In the genomic region with DNA sequence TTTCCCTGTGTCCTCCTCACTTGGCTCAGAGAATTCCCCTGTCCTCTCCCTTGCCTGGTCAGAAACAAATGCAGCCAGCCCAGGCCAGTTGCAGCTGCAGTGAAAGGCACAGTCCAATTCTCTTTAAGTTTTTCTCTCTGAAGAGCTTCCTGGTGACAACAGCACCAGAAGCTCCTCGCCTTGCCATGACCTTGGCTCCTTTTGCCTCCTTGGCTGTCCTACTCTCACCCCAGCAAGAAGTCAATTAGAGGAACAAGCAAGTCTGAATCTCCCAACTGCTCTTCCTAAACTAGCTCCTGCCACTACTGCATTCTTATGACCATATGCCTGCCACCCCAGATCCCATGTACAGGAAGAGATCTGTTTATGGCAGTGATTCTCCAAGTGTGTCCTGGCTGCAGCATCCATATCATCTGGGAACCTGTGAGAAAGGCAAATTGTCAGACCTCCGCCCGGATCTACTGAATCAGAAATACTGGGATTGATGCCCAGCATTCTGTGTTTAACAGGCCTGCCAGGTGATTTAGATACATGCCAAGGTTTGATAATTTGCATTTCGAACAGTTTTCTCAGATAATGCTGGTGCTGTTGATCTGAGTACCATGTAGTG, we compare ENCODE assay signal across 20 cellular contexts.
DNase-seq lines count a peak whose midpoint lies in the region; ATAC-seq and TF ChIP-seq lines count a peak whose summit lies in the region.
"Had no signal": no experiment of that assay in that cellular context is flagged by ENCODE, and none has a peak within 500 bp of the region (broad histone marks: within the 10 kb centered on the region; RNA-seq: fewer than 3 reads in every experiment).

No MANE protein-coding gene starts in this region.

- DNase-seq in Right ventricle myocardium inferior (ENCODE audit: missing footprints) (no peak), cardiac septum (ENCODE audit: low spot score) (no peak), NCI-H446 (lab: John Stamatoyannopoulos, UW) (peak; percentile 76 to 91), fibroblast of peridontal ligament (ENCODE audit: extremely low read depth) (peak; percentile 30), DMS153 treated with DMSO at 0.1 percent for 48 hours (lab: John Stamatoyannopoulos, UW; ENCODE audit: unreplicated experiment) (no peak), HuH-7.5 (ENCODE audit: low spot score) (no peak), NCI-H524 treated with DMSO at 0.1 percent for 48 hours (lab: John Stamatoyannopoulos, UW) (no peak)
- DNase-seq: activated effector memory CD4-positive, alpha-beta T cell treated with anti-CD3 and anti-CD28 coated beads, Interleukin-2, amount 50 U/mL, for 16 hours; amygdala; CD4-positive, alpha-beta memory T cell; KBM-7; mucosa of descending colon; PC-9; stimulated activated naive CD8-positive, alpha-beta T cell treated with anti-CD3 and anti-CD28 coated beads, Interleukin-15, amount 100 ng/mL, for 72 hours; upper lobe of right lung had no signal

- H3K9me3 ChIP-seq in gastroesophageal sphincter: no peaks in the 10 kb centered on the region
- H3K9me3 ChIP-seq: mucosa of descending colon, neutrophil, upper lobe of right lung had no signal

- H3K4me1 ChIP-seq in gastroesophageal sphincter: no peaks in the 10 kb centered on the region
- H3K4me1 ChIP-seq: foreskin keratinocyte, upper lobe of right lung had no signal

- no peak for TF ChIP-seq POLR2A in gastroesophageal sphincter (IDR thresholded peaks at IDR 0.05)

- H3K36me3 ChIP-seq in gastroesophageal sphincter: no peaks in the 10 kb centered on the region
- H3K36me3 ChIP-seq: neutrophil, upper lobe of right lung had no signal

- H3K27me3 ChIP-seq in gastroesophageal sphincter: no peaks in the 10 kb centered on the region
- H3K27me3 ChIP-seq: neutrophil, upper lobe of right lung had no signal

- H3K27ac ChIP-seq in gastroesophageal sphincter: no peak overlapping the region
- H3K27ac ChIP-seq: foreskin keratinocyte, neutrophil, PC-9, SK-N-MC, upper lobe of right lung had no signal

- intact Hi-C loops in Right ventricle myocardium inferior (cut with DNase I) (no loop called here), cardiac septum (cut with DNase I) (no loop called here)

- peak; percentile 67 for ATAC-seq in Right ventricle myocardium inferior
- no peak for ATAC-seq in gastroesophageal sphincter
- ATAC-seq: foreskin keratinocyte, mucosa of descending colon, upper lobe of right lung had no signal

- TF ChIP-seq CTCF in gastroesophageal sphincter (IDR thresholded peaks at IDR 0.05): no peak

- no peak for TF ChIP-seq EP300 in gastroesophageal sphincter (IDR thresholded peaks at IDR 0.05)

- H3K4me3 ChIP-seq in gastroesophageal sphincter: no peak overlapping the region
- H3K4me3 ChIP-seq: GM12878, mucosa of descending colon, PC-9, SK-N-MC, upper lobe of right lung had no signal

- WGBS in gastroesophageal sphincter (ENCODE audit: low coverage in 1 of 2), 2 donors: 82 to 83% methylated on average over 1 to 3 of the region's 4 CpGs

Comparison
In these comparisons a context has a peak if more than half of its experiments do, and no peak if none do; other contexts are left out.
1. DNase-seq: peak in NCI-H446 (2 of 2) and fibroblast of peridontal ligament (single experiment); none in Right ventricle myocardium inferior (single experiment), cardiac septum (single experiment), DMS153 treated with DMSO at 0.1 percent for 48 hours (single experiment), HuH-7.5 (single experiment) and NCI-H524 treated with DMSO at 0.1 percent for 48 hours (single experiment).